ENCODE assay signal across 24 cellular contexts in the genomic region with DNA sequence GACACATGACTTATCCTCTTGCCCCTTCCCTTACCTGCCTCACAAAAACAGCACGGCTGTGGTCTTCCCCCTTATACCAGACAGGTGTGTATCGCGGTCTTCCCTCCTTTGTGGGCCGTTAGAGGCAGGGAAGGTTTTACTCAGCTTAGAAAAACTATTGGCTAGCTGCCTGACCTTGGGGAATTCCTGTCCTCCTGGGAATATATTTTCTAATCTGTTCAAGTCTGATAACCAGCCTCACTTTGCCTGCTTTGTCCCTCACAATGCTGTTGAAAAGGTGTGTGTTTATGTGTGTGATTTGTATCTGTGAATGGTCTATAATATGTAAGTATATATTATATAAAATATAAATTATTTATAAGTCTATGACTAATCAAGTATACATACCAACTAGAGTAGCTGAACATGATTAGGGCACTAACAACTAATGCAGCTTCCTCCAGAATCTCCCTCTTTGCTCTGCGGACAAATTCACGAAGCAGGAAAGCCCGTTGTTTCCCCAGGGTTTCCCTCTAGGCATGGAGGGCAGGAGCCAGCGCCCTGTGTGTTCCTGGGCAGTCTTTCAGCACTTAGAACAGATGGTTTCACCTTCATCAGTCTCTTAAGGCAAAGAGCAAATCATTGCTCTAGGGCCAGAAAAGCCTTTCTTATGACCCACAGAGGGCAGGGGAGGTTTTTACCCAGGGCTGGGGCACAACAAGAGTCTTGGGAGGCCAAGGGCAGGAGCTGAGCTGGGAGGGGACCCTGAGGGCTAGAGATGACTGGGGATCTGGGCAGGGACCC. TPM values are rescaled to one million over a fixed set of nuclear protein-coding genes. Genes with fewer than 3 reads are reported as not detected.
DNase-seq lines count a peak whose midpoint lies in the region; ATAC-seq and TF ChIP-seq lines count a peak whose summit lies in the region.
"Had no signal": no experiment of that assay in that cellular context is flagged by ENCODE, and none has a peak within 500 bp of the region (broad histone marks: within the 10 kb centered on the region; RNA-seq: fewer than 3 reads in every experiment).

No MANE protein-coding gene starts in this region.

- 28 to 49% (median 47%) methylated on average over 8 of the region's 8 CpGs for WGBS in stomach, 5 donors

- no peak for ATAC-seq in activated CD8-positive, alpha-beta memory T cell treated with anti-CD3 and anti-CD28 coated beads, Interleukin-2, amount 10 ng/mL, durations not matched to agents 7 days and 5 days
- no peak for ATAC-seq in left lobe of liver
- no peak for ATAC-seq in HG02970 (IDR thresholded peaks at IDR 0.05; ENCODE audit: low FRiP score, unreplicated experiment)
- ATAC-seq: esophagus mucosa had no signal

- TF ChIP-seq EP300 in stomach (IDR thresholded peaks at IDR 0.05), result no peak

- peaks cover 4 to 20% (median 11%) of the 10 kb centered on the region in 4 donors for H3K4me1 ChIP-seq in stomach
- H3K4me1 ChIP-seq: breast epithelium had no signal

- no peak for TF ChIP-seq POLR2A in stomach (IDR thresholded peaks at IDR 0.05)

- no peak overlapping the region for H3K27ac Mint-ChIP-seq in activated CD8-positive, alpha-beta memory T cell treated with anti-CD3 and anti-CD28 coated beads, Interleukin-2, amount 10 ng/mL, durations not matched to agents 7 days and 5 days
- H3K27ac Mint-ChIP-seq: activated CD4-positive, alpha-beta memory T cell treated with anti-CD3 and anti-CD28 coated beads for 36 hours; activated naive CD8-positive, alpha-beta T cell treated with anti-CD3 and anti-CD28 coated beads for 36 hours; T-helper 1 cell treated with Interleukin-12 subunit alpha and Interleukin-12 subunit beta and Interleukin-4 antibody, amounts not matched to agents 30 μg/mL and 1 μg/mL, for 36 hours had no signal

- CTCF ChIA-PET in activated CD8-positive, alpha-beta memory T cell treated with anti-CD3 and anti-CD28 coated beads, Interleukin-2, amount 10 ng/mL, durations not matched to agents 7 days and 5 days (lab: Charles Lee), result interaction anchor here (0.7 to 11.1 kb wide), 13 partner anchors 10 to 332 kb away, joined by 3 to 129 read pairs (median 5); no protein-coding TSS in a partner anchor

- no peak overlapping the region for H3K4me3 Mint-ChIP-seq in activated CD8-positive, alpha-beta memory T cell treated with anti-CD3 and anti-CD28 coated beads, Interleukin-2, amount 10 ng/mL, durations not matched to agents 7 days and 5 days
- H3K4me3 Mint-ChIP-seq: activated CD4-positive, alpha-beta memory T cell treated with anti-CD3 and anti-CD28 coated beads for 36 hours; activated naive CD8-positive, alpha-beta T cell treated with anti-CD3 and anti-CD28 coated beads for 36 hours; CD14-positive monocyte; T-helper 1 cell treated with Interleukin-12 subunit alpha and Interleukin-12 subunit beta and Interleukin-4 antibody, amounts not matched to agents 30 μg/mL and 1 μg/mL, for 36 hours had no signal

- H3K27me3 ChIP-seq in stomach, result peaks cover 0 to 9% (median 0%) of the 10 kb centered on the region in 3 donors
- H3K27me3 ChIP-seq: breast epithelium, SJCRH30, tibial artery had no signal

- no peaks in the 10 kb centered on the region for H3K9me3 ChIP-seq in stomach
- H3K9me3 ChIP-seq: breast epithelium, SJCRH30, tibial artery had no signal

- H3K27me3 Mint-ChIP-seq in activated CD8-positive, alpha-beta memory T cell treated with anti-CD3 and anti-CD28 coated beads, Interleukin-2, amount 10 ng/mL, durations not matched to agents 7 days and 5 days, result peaks cover 7% of the 10 kb centered on the region
- H3K27me3 Mint-ChIP-seq: activated CD4-positive, alpha-beta memory T cell treated with anti-CD3 and anti-CD28 coated beads for 36 hours had no signal

- no peaks in the 10 kb centered on the region for H3K36me3 Mint-ChIP-seq in activated CD8-positive, alpha-beta memory T cell treated with anti-CD3 and anti-CD28 coated beads, Interleukin-2, amount 10 ng/mL, durations not matched to agents 7 days and 5 days
- H3K36me3 Mint-ChIP-seq: activated CD4-positive, alpha-beta memory T cell treated with anti-CD3 and anti-CD28 coated beads for 36 hours; activated naive CD8-positive, alpha-beta T cell treated with anti-CD3 and anti-CD28 coated beads for 36 hours; CD14-positive monocyte had no signal

- H3K4me1 Mint-ChIP-seq in activated CD8-positive, alpha-beta memory T cell treated with anti-CD3 and anti-CD28 coated beads, Interleukin-2, amount 10 ng/mL, durations not matched to agents 7 days and 5 days, result peaks cover 6% of the 10 kb centered on the region
- H3K4me1 Mint-ChIP-seq: activated naive CD8-positive, alpha-beta T cell treated with anti-CD3 and anti-CD28 coated beads for 36 hours had no signal

- H3K27ac ChIP-seq in stomach, result peak overlapping the region in 4 of 5 donors; percentile 29 to 50 (median 32)
- H3K27ac ChIP-seq: breast epithelium, SJCRH30, VCaP had no signal

- peak; percentile 32 for DNase-seq in activated CD8-positive, alpha-beta memory T cell treated with anti-CD3 and anti-CD28 coated beads, Interleukin-2, amount 50 U/mL, for 48 hours
- DNase-seq in activated CD8-positive, alpha-beta memory T cell treated with anti-CD3 and anti-CD28 coated beads, Interleukin-2, amount 10 ng/mL, durations not matched to agents 7 days and 5 days, result no peak
- DNase-seq in NCI-H526 treated with DMSO at 0.1 percent for 48 hours (lab: John Stamatoyannopoulos, UW) (peak; percentile 54), left lobe of liver (ENCODE audit: low spot score) (peak; percentile 22), stomach (no peak), NCI-H510A treated with DMSO at 0.1 percent for 48 hours (lab: John Stamatoyannopoulos, UW) (no peak), amygdala (lab: John Stamatoyannopoulos, UW) (no peak)
- DNase-seq: activated CD4-positive, alpha-beta memory T cell treated with anti-CD3 and anti-CD28 coated beads for 36 hours; activated naive CD8-positive, alpha-beta T cell treated with anti-CD3 and anti-CD28 coated beads for 36 hours; DMS79; NCI-H1694 treated with DMSO at 0.1 percent for 48 hours; NCI-H446; SJCRH30; tibial artery had no signal

- intact Hi-C loops in stomach (cut with DNase I; ENCODE audit: low total_unique reads), result loop anchor here (5.0 to 10.0 kb wide), 2 partner anchors 60 to 123 kb away; no protein-coding TSS in a partner anchor

- no peaks in the 10 kb centered on the region for H3K9me3 Mint-ChIP-seq in activated CD8-positive, alpha-beta memory T cell treated with anti-CD3 and anti-CD28 coated beads, Interleukin-2, amount 10 ng/mL, durations not matched to agents 7 days and 5 days (ENCODE audit: low read depth)
- H3K9me3 Mint-ChIP-seq: activated CD4-positive, alpha-beta memory T cell treated with anti-CD3 and anti-CD28 coated beads for 36 hours; activated naive CD8-positive, alpha-beta T cell treated with anti-CD3 and anti-CD28 coated beads for 36 hours; T-helper 1 cell treated with Interleukin-12 subunit alpha and Interleukin-12 subunit beta and Interleukin-4 antibody, amounts not matched to agents 30 μg/mL and 1 μg/mL, for 36 hours had no signal

- no peak overlapping the region for H3K4me3 ChIP-seq in stomach
- H3K4me3 ChIP-seq: breast epithelium, lung, SJCRH30, smooth muscle cell, tibial artery had no signal

- H3K36me3 ChIP-seq in stomach, result no peaks in the 10 kb centered on the region
- H3K36me3 ChIP-seq: breast epithelium, SJCRH30, tibial artery had no signal

- TF ChIP-seq CTCF in stomach (IDR thresholded peaks at IDR 0.05), result no peak

RNA-seq across cellular contexts. Expression of a gene that starts 25.6 kb away (rescaled TPM):
- total RNA-seq in activated CD8-positive, alpha-beta memory T cell treated with anti-CD3 and anti-CD28 coated beads, Interleukin-2, amount 10 ng/mL, durations not matched to agents 7 days and 5 days, result not detected
- total RNA-seq in left lobe of liver (0.05 TPM), stomach (10 to 100 TPM in 4 of 5 donors, not detected in 1; 30.0 to 63.0 (median 36.4) TPM)
- polyA plus RNA-seq in stomach, result 10 to 100 TPM in 1 of 3 donors, 1 to 10 TPM in 2; 7.9 to 13.3 (median 9.2) TPM
- total RNA-seq: activated CD4-positive, alpha-beta memory T cell treated with anti-CD3 and anti-CD28 coated beads for 36 hours; activated naive CD8-positive, alpha-beta T cell treated with anti-CD3 and anti-CD28 coated beads for 36 hours; breast epithelium; H4; MCF 10A; smooth muscle cell had no signal
- polyA plus RNA-seq: CD14-positive monocyte, smooth muscle cell had no signal

Comparison
In these comparisons a context has a peak if more than half of its experiments do, and no peak if none do; other contexts are left out.
1. DNase-seq: peak in activated CD8-positive, alpha-beta memory T cell treated with anti-CD3 and anti-CD28 coated beads, Interleukin-2, amount 50 U/mL, for 48 hours (single experiment), NCI-H526 treated with DMSO at 0.1 percent for 48 hours (single experiment) and left lobe of liver (single experiment); none in activated CD8-positive, alpha-beta memory T cell treated with anti-CD3 and anti-CD28 coated beads, Interleukin-2, amount 10 ng/mL, durations not matched to agents 7 days and 5 days (single experiment), stomach (single experiment), NCI-H510A treated with DMSO at 0.1 percent for 48 hours (single experiment) and amygdala (0 of 56).